In the genomic region with DNA sequence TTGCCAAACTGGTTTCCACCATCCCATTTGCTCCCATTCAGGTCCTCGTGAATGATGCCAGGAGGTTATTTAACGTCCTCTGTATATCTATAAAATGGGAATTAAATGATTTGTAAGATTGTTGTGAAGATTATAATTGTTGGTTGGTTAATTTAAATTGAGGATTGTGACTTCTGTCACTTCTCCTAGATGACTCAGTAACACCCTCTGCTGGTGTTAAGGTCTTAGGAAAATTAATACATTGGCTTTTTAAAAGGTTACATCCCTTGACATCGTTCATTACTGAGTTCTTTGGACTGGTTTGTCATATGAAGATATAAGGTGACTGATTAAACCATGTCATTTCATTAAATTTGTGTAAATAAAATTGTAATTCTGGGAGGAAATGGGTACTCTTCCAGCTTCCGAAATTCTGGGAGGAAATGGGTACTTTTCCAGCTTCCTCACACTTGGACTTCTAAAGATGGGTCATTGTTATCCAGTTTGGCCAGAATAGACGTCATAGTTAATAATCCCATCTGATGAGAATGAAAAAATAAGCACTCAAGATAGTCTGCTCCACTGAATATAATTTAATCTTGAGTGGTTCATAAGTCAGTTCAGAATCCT, we compare ENCODE assay signal across 8 cellular contexts. TPM values are rescaled to one million over a fixed set of nuclear protein-coding genes. Genes with fewer than 3 reads are reported as not detected.
DNase-seq lines count a peak whose midpoint lies in the region; ATAC-seq, FAIRE-seq and TF ChIP-seq lines count a peak whose summit lies in the region.

No MANE protein-coding gene starts in this region.

- peak; percentile 70 to 77 for TF ChIP-seq RAD21 in K562 (CRISPR knock-in tag; conservative IDR thresholded peaks at IDR 0.05 in 1 of 2, IDR thresholded peaks at IDR 0.05 in 1 of 2)

- in situ Hi-C loops in K562 (cut with MboI), result no loop called here

- CTCF ChIA-PET in K562 (lab: Yijun Ruan, JAX; ENCODE audit: low intra/inter-chr PET ratio), result interaction anchor here (1.8 kb wide), 1 partner anchor 206 kb away, joined by 7 read pairs; no protein-coding TSS in a partner anchor

- H3K9ac ChIP-seq in K562 (ENCODE audit: insufficient read depth in 1 of 2, low read depth in 2 of 2, low read length in 2 of 2) (no peak overlapping the region), mesenchymal stem cell (ENCODE audit: low read length) (no peak overlapping the region)

- TF ChIP-seq POLR2A in K562 (conservative IDR thresholded peaks at IDR 0.05) (no peak), GM18505 (IDR thresholded peaks at IDR 0.05; ENCODE audit: borderline replicate concordance, extremely low read depth, insufficient read depth, insufficient read length) (no peak)

- no peak overlapping the region for H3K27ac ChIP-seq in K562 (ENCODE audit: extremely low read depth, low read depth, low read length)
- no peak overlapping the region for H3K27ac ChIP-seq in mesenchymal stem cell (ENCODE audit: low read length, poor library complexity, severe bottlenecking)

- no peaks in the 10 kb centered on the region for H3K4me1 ChIP-seq in K562 (replicated peaks in 1 of 2; ENCODE audit: control insufficient read depth in 2 of 2, insufficient read depth in 2 of 2, low read length in 2 of 2)
- no peaks in the 10 kb centered on the region for H3K4me1 ChIP-seq in mesenchymal stem cell (ENCODE audit: control insufficient read depth, insufficient read depth, low read depth, low read length)

- no peak overlapping the region for H2BK15ac ChIP-seq in mesenchymal stem cell (ENCODE audit: low read depth, poor library complexity, severe bottlenecking)

- H3K9me3 ChIP-seq in K562 (replicated peaks; ENCODE audit: control insufficient read depth, insufficient read depth, low read depth, low read length), result no peaks in the 10 kb centered on the region
- no peaks in the 10 kb centered on the region for H3K9me3 ChIP-seq in mesenchymal stem cell (ENCODE audit: control insufficient read depth, low read length)

- H3K4me2 ChIP-seq in K562 (ENCODE audit: insufficient read depth, low read length), result no peak overlapping the region
- no peak overlapping the region for H3K4me2 ChIP-seq in mesenchymal stem cell (ENCODE audit: low read length, poor library complexity, severe bottlenecking)

- ATAC-seq in K562 (no peak), GM18505 (IDR thresholded peaks at IDR 0.05; ENCODE audit: unreplicated experiment) (no peak), GM18519 (IDR thresholded peaks at IDR 0.05; ENCODE audit: low FRiP score, unreplicated experiment) (no peak), GM21825 (IDR thresholded peaks at IDR 0.05; ENCODE audit: unreplicated experiment) (no peak)
- no peak for ATAC-seq in activated CD4-positive, CD25-positive, alpha-beta regulatory T cell treated with anti-CD3 and anti-CD28 coated beads, Interleukin-2, amount 50 U/mL, for 24 hours

- no peak overlapping the region for H2BK120ac ChIP-seq in mesenchymal stem cell (ENCODE audit: low read depth, low read length)

- no peaks in the 10 kb centered on the region for H3K79me2 ChIP-seq in K562 (ENCODE audit: control insufficient read depth, insufficient read depth, low read length)

- DNase-seq in D721Med (ENCODE audit: insufficient read length, low spot score), result no peak
- peak; percentile 23 to 51 for DNase-seq in Kasumi-1 (lab: John Stamatoyannopoulos, UW)
- peak in 1 of 4 experiments; percentile 27 for DNase-seq in K562 (ENCODE audit: extremely low read depth in 1 of 4, low spot score in 3 of 4)
- peak; percentile 31 for DNase-seq in mesenchymal stem cell

- no peak overlapping the region for H2BK5ac ChIP-seq in mesenchymal stem cell (ENCODE audit: low read depth, low read length, poor library complexity, severe bottlenecking)

- no peaks in the 10 kb centered on the region for H3K36me3 ChIP-seq in K562 (ENCODE audit: control insufficient read depth, insufficient read depth, low read length)
- peaks cover 0 to 19% of the 10 kb centered on the region in 2 experiments for H3K36me3 ChIP-seq in mesenchymal stem cell (ENCODE audit: control insufficient read depth in 1 of 2, insufficient read depth in 2 of 2, low read depth in 1 of 2, low read length in 2 of 2)

- H2AFZ ChIP-seq in K562 (ENCODE audit: low read depth, low read length) (no peak overlapping the region), mesenchymal stem cell (ENCODE audit: low read depth, low read length) (no peak overlapping the region)

- H3K4ac ChIP-seq in mesenchymal stem cell (ENCODE audit: low read depth in 1 of 2, low read length in 2 of 2), result no peak overlapping the region

- no peak overlapping the region for H2AK5ac ChIP-seq in mesenchymal stem cell (ENCODE audit: low read length, severe bottlenecking)

- intact Hi-C loops in K562 (cut with micrococcal nuclease), result loop anchor here (2.0 kb wide), 1 partner anchor 207 kb away; no protein-coding TSS in a partner anchor

- H3K27me3 ChIP-seq in K562 (ENCODE audit: control insufficient read depth in 2 of 2, insufficient read depth in 2 of 2, low read length in 2 of 2) (peaks cover 0 to 4% of the 10 kb centered on the region in 2 experiments; a peak in 1 of 5 replicates), mesenchymal stem cell (ENCODE audit: control insufficient read depth in 1 of 2, insufficient read depth in 1 of 2, low read length in 2 of 2) (no peaks in the 10 kb centered on the region)

- H3K9me1 ChIP-seq in K562 (ENCODE audit: control insufficient read depth, insufficient read depth, low read length), result no peaks in the 10 kb centered on the region

- POLR2A ChIA-PET in K562 (lab: Yijun Ruan, JAX), result interaction anchor here (0.6 kb wide), 3 partner anchors 12 to 304 kb away, joined by 3 read pairs; no protein-coding TSS in a partner anchor

- 4% methylated on average over 5 of the region's 5 CpGs for WGBS in K562 (ENCODE audit: insufficient coverage, low coverage, missing lambda C conversion rate)
- 79% methylated on average over 4 of the region's 5 CpGs for WGBS in mesenchymal stem cell

- no peak overlapping the region for H3K18ac ChIP-seq in mesenchymal stem cell (ENCODE audit: low read depth in 1 of 2, low read length in 2 of 2)

- H3K14ac ChIP-seq in mesenchymal stem cell (ENCODE audit: low read length in 2 of 2), result no peak overlapping the region

- no peaks in the 10 kb centered on the region for H4K20me1 ChIP-seq in K562 (replicated peaks; ENCODE audit: control insufficient read depth, insufficient read depth, low read length)

- H2BK12ac ChIP-seq in mesenchymal stem cell (ENCODE audit: low read length in 2 of 2), result no peak overlapping the region

- TF ChIP-seq CTCF in D721Med (IDR thresholded peaks at IDR 0.05; ENCODE audit: insufficient read depth, missing control alignments), result peak; percentile 58
- TF ChIP-seq CTCF in K562 (IDR thresholded peaks at IDR 0.05 in 2 of 3, conservative IDR thresholded peaks at IDR 0.05 in 1 of 3; ENCODE audit: insufficient read depth in 2 of 3, low read depth in 1 of 3, low read length in 3 of 3), result peak; percentile 25 to 67 (median 32); a peak in 3 of 6 replicates

- BruUV-seq in K562 (replicated peaks; lab: Mats Ljungman, UMichigan), result no TSS peak

- no peak overlapping the region for H4K91ac ChIP-seq in mesenchymal stem cell (ENCODE audit: low read length)

- H3K79me1 ChIP-seq in mesenchymal stem cell (replicated peaks; ENCODE audit: low read length, poor library complexity, severe bottlenecking), result no peaks in the 10 kb centered on the region

- H3K4me3 ChIP-seq in K562 (no peak overlapping the region), mesenchymal stem cell (ENCODE audit: insufficient read depth in 1 of 2, low read depth in 1 of 2, low read length in 2 of 2) (no peak overlapping the region)

- peak; percentile 79 for FAIRE-seq in D721Med (lab: Jason Lieb, UNC)
- FAIRE-seq in K562 (lab: Jason Lieb, UNC), result peak; percentile 72

- no peak overlapping the region for H4K8ac ChIP-seq in mesenchymal stem cell (ENCODE audit: low read length)

- no peak overlapping the region for H3K23ac ChIP-seq in mesenchymal stem cell (ENCODE audit: low read length in 2 of 2)

- no peak for TF ChIP-seq EP300 in K562 (IDR thresholded peaks at IDR 0.05; ENCODE audit: low read length)

TF ChIP-seq in K562, 482 proteins besides CTCF, POLR2A, EP300 and RAD21 (continues in another document):
- 0 out of 2 replicates have a peak, but pooled peaks have one; percentile 17 for TF ChIP-seq DEAF1 (CRISPR knock-in tag; IDR thresholded peaks at IDR 0.05)
- TF ChIP-seq ZKSCAN1 (IDR thresholded peaks at IDR 0.05; ENCODE audit: low read depth, low read length), result no peak
- TF ChIP-seq CHD2 (IDR thresholded peaks at IDR 0.05; ENCODE audit: low read depth, low read length), result no peak
- TF ChIP-seq CHD1 (IDR thresholded peaks at IDR 0.05; ENCODE audit: low read length), result no peak

RNA-seq across cellular contexts. Expression of gene PAQR5, which starts 33.3 kb away (rescaled TPM):
- total RNA-seq in K562 (2011; cell fraction: chromatin; rRNA removed; ENCODE audit: low replicate concordance), result not detected in 2 replicates
- total RNA-seq in K562 (2011; cell fraction: nucleolus; rRNA removed), result not detected in 2 replicates
- total RNA-seq in K562 (2011; cell fraction: nucleoplasm; rRNA removed), result not detected in 2 replicates
- total RNA-seq in K562 (2014; rRNA removed) (not detected in 2 replicates), K562 (2014; rRNA removed; fragmentation: Illumina TruSeq; extraction: Trizol) (not detected in 2 replicates), K562 (2015; rRNA removed; fragmentation: Illumina TruSeq; extraction: Trizol) (not detected in 2 replicates), K562 (2021) (0.04 TPM in 1 of 2 replicates, not detected in the other)
- polyA plus RNA-seq in K562 (2011; rRNA removed) (not detected in 2 replicates), K562 (2014; fragmentation: Illumina TruSeq; extraction: Trizol) (not detected in 2 replicates), K562 (2014; fragmentation: Nextera tagmentation; extraction: Ambion mirVana) (under 1 TPM in 1 of 2 experiments, not detected in 1; 0.08 TPM), K562 (2014; rRNA removed) (not detected in 2 replicates)
- 0.04 TPM in 1 of 2 replicates, not detected in the other for polyA plus RNA-seq in K562 (2011; cell fraction: cytosol; rRNA removed)
- polyA plus RNA-seq in K562 (2011; cell fraction: nucleus; rRNA removed), result 0.07 TPM in 1 of 2 replicates, not detected in the other
- 0.04 and 0.06 TPM in 2 replicates for polyA plus RNA-seq in K562 (2012)
- 0.04 and 0.06 TPM in 2 replicates for polyA minus RNA-seq in K562 (2011; rRNA and poly(A)+ RNA removed)
- polyA minus RNA-seq in K562 (2011; cell fraction: cytosol; rRNA and poly(A)+ RNA removed), result 0.73 TPM in 1 of 2 replicates, not detected in the other
- not detected in 2 replicates for polyA minus RNA-seq in K562 (2011; cell fraction: nucleus; rRNA and poly(A)+ RNA removed)
- 8.3 TPM for polyA plus RNA-seq in mesenchymal stem cell (2013, experiment 1 of 2)
- 8.1 TPM for polyA plus RNA-seq in mesenchymal stem cell (2013, experiment 2 of 2)
